In the genomic region with DNA sequence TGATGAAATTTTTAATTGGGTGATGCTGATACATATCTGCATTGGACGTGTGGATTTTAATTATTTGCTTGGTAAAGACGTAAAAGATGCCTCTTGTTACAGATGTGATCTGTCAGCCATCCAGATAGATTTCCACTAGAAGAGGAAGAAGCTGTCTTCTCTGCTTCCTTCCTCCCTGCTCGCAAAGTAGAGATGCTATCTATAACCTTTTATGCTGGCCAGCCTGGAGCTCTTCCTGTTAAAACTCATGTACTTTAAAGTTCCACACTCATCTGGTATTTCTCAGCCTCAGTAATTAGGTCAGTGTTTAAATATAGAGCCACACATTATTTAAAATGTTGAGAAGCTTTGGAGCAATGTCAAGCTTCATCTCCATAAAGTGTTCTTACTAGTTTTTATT, we compare ENCODE assay signal across 1 cellular context.
TF ChIP-seq lines count a peak whose summit lies in the region.

No MANE protein-coding gene starts in this region.

TF ChIP-seq in HepG2, 621 proteins besides CTCF, POLR2A, EP300 and RAD21 (continued from another document):
- TF ChIP-seq, protein P1, sequence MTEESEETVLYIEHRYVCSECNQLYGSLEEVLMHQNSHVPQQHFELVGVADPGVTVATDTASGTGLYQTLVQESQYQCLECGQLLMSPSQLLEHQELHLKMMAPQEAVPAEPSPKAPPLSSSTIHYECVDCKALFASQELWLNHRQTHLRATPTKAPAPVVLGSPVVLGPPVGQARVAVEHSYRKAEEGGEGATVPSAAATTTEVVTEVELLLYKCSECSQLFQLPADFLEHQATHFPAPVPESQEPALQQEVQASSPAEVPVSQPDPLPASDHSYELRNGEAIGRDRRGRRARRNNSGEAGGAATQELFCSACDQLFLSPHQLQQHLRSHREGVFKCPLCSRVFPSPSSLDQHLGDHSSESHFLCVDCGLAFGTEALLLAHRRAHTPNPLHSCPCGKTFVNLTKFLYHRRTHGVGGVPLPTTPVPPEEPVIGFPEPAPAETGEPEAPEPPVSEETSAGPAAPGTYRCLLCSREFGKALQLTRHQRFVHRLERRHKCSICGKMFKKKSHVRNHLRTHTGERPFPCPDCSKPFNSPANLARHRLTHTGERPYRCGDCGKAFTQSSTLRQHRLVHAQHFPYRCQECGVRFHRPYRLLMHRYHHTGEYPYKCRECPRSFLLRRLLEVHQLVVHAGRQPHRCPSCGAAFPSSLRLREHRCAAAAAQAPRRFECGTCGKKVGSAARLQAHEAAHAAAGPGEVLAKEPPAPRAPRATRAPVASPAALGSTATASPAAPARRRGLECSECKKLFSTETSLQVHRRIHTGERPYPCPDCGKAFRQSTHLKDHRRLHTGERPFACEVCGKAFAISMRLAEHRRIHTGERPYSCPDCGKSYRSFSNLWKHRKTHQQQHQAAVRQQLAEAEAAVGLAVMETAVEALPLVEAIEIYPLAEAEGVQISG (CRISPR knock-in tag; IDR thresholded peaks at IDR 0.05): no peak
- no peak for TF ChIP-seq NFKBIZ (CRISPR knock-in tag; IDR thresholded peaks at IDR 0.05)
- TF ChIP-seq, protein P2, sequence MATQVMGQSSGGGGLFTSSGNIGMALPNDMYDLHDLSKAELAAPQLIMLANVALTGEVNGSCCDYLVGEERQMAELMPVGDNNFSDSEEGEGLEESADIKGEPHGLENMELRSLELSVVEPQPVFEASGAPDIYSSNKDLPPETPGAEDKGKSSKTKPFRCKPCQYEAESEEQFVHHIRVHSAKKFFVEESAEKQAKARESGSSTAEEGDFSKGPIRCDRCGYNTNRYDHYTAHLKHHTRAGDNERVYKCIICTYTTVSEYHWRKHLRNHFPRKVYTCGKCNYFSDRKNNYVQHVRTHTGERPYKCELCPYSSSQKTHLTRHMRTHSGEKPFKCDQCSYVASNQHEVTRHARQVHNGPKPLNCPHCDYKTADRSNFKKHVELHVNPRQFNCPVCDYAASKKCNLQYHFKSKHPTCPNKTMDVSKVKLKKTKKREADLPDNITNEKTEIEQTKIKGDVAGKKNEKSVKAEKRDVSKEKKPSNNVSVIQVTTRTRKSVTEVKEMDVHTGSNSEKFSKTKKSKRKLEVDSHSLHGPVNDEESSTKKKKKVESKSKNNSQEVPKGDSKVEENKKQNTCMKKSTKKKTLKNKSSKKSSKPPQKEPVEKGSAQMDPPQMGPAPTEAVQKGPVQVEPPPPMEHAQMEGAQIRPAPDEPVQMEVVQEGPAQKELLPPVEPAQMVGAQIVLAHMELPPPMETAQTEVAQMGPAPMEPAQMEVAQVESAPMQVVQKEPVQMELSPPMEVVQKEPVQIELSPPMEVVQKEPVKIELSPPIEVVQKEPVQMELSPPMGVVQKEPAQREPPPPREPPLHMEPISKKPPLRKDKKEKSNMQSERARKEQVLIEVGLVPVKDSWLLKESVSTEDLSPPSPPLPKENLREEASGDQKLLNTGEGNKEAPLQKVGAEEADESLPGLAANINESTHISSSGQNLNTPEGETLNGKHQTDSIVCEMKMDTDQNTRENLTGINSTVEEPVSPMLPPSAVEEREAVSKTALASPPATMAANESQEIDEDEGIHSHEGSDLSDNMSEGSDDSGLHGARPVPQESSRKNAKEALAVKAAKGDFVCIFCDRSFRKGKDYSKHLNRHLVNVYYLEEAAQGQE (IDR thresholded peaks at IDR 0.05; ENCODE audit: borderline replicate concordance in 1 of 2, low read depth in 1 of 2, low read length in 2 of 2): no peak
